ENCODE assay signal across 8 cellular contexts in genomic region chr17:78341559-78342437, GRCh38. TPM values are rescaled to one million over a fixed set of nuclear protein-coding genes. Genes with fewer than 3 reads are reported as not detected.
A peak's percentile ranks its signal among the peaks of the same experiment; 100 is the strongest.
DNase-seq lines count a peak whose midpoint lies in the region; ATAC-seq, FAIRE-seq and TF ChIP-seq lines count a peak whose summit lies in the region.

No MANE protein-coding gene starts in this region.

- no peaks in the 10 kb centered on the region for H3K79me2 ChIP-seq in keratinocyte (ENCODE audit: control insufficient read depth, insufficient read depth, low read length)

- peak overlapping the region; percentile 23 to 49 (median 44) for H3K4me3 ChIP-seq in keratinocyte (ENCODE audit: control insufficient read depth in 2 of 3, extremely low read depth in 1 of 3, insufficient read depth in 2 of 3, low read depth in 1 of 3, low read length in 3 of 3)
- H3K4me3 ChIP-seq in skeletal muscle tissue (ENCODE audit: low read length in 3 of 3) = peak overlapping the region; percentile 43 to 65 (median 56)

- no peaks in the 10 kb centered on the region for H4K20me1 ChIP-seq in keratinocyte (ENCODE audit: control insufficient read depth, extremely low read depth, insufficient read depth, low read length)

- H3K27ac ChIP-seq in keratinocyte (ENCODE audit: control insufficient read depth, insufficient read depth, low read length) (peak overlapping the region; percentile 87), skeletal muscle tissue (ENCODE audit: low read depth, low read length) (peak overlapping the region; percentile 99)

- peaks cover 36% of the 10 kb centered on the region for H3K4me1 ChIP-seq in ES-I3 (ENCODE audit: insufficient read depth, low read length)
- peaks cover 65% of the 10 kb centered on the region for H3K4me1 ChIP-seq in keratinocyte (ENCODE audit: control insufficient read depth, extremely low read depth, insufficient read depth, low read length)
- peaks cover 42 to 57% (median 53%) of the 10 kb centered on the region in 3 donors for H3K4me1 ChIP-seq in skeletal muscle tissue (ENCODE audit: control insufficient read depth in 3 of 3, insufficient read depth in 3 of 3, low read length in 3 of 3)

- peak overlapping the region; percentile 65 for H3K4me2 ChIP-seq in keratinocyte (ENCODE audit: control insufficient read depth, extremely low read depth, insufficient read depth, low read depth, low read length)

- H3K36me3 ChIP-seq in ES-I3 (ENCODE audit: insufficient read depth, low read length) = no peaks in the 10 kb centered on the region
- no peaks in the 10 kb centered on the region for H3K36me3 ChIP-seq in keratinocyte (ENCODE audit: control insufficient read depth in 2 of 2, extremely low read depth in 1 of 2, insufficient read depth in 2 of 2, low read length in 2 of 2)
- H3K36me3 ChIP-seq in skeletal muscle tissue (ENCODE audit: control insufficient read depth in 3 of 3, insufficient read depth in 3 of 3, low read length in 3 of 3) = no peaks in the 10 kb centered on the region

- no peak for ATAC-seq in HG02759 (IDR thresholded peaks at IDR 0.05; ENCODE audit: unreplicated experiment)
- no peak for ATAC-seq in HG03378 (IDR thresholded peaks at IDR 0.05; ENCODE audit: unreplicated experiment)

- no peak for FAIRE-seq in keratinocyte (lab: Jason Lieb, UNC)

- no peak for TF ChIP-seq CTCF in keratinocyte (optimal IDR thresholded peaks at IDR 0.05 in 1 of 3, IDR thresholded peaks at IDR 0.05 in 1 of 3, conservative IDR thresholded peaks at IDR 0.05 in 1 of 3; ENCODE audit: extremely low read depth in 1 of 3, insufficient read depth in 2 of 3, low read length in 3 of 3)

- DNase-seq in NCI-H460 (ENCODE audit: extremely low read depth, low read depth) (peak; percentile 86), cerebellum (ENCODE audit: low spot score) (peak; percentile 57), keratinocyte (ENCODE audit: low read depth, low spot score) (no peak), NCI-H446 treated with DMSO at 0.1 percent for 48 hours (lab: John Stamatoyannopoulos, UW) (no peak)

- peak overlapping the region; percentile 19 for H2AFZ ChIP-seq in keratinocyte (ENCODE audit: control insufficient read depth, low read length)

- H3K9ac ChIP-seq in ES-I3 (ENCODE audit: low read depth, low read length) (peak overlapping the region; percentile 48), keratinocyte (ENCODE audit: control insufficient read depth, extremely low read depth, insufficient read depth, low read length) (peak overlapping the region; percentile 78), skeletal muscle tissue (ENCODE audit: low read depth in 1 of 3, low read length in 3 of 3) (peak overlapping the region; percentile 81 to 87 (median 82))

- H3K27me3 ChIP-seq in keratinocyte (ENCODE audit: control insufficient read depth, extremely low read depth, insufficient read depth, low read length) = no peaks in the 10 kb centered on the region
- no peaks in the 10 kb centered on the region for H3K27me3 ChIP-seq in skeletal muscle tissue (ENCODE audit: control insufficient read depth in 3 of 3, insufficient read depth in 3 of 3, low read length in 3 of 3)

- H3K9me3 ChIP-seq in ES-I3 (ENCODE audit: control insufficient read depth, insufficient read depth, low read length) = no peaks in the 10 kb centered on the region
- no peaks in the 10 kb centered on the region for H3K9me3 ChIP-seq in keratinocyte (ENCODE audit: control insufficient read depth, low read depth, low read length)
- no peaks in the 10 kb centered on the region for H3K9me3 ChIP-seq in skeletal muscle tissue (ENCODE audit: control insufficient read depth in 3 of 3, low read length in 3 of 3)

- H3K9me1 ChIP-seq in keratinocyte (ENCODE audit: control insufficient read depth, extremely low read depth, insufficient read depth, low read length) = no peaks in the 10 kb centered on the region

- dilution Hi-C loops in keratinocyte (cut with MboI; ENCODE audit: extremely low pct_ligation_motif_present, low sequenced_read_pairs) = no loop called here

RNA-seq across cellular contexts. Expression of gene SOCS3, which starts 18.1 kb away (rescaled TPM):
- 404 and 479 TPM in 2 replicates for total RNA-seq in NCI-H460 (2014; rRNA removed; shearing (Covaris generic))
- polyA plus RNA-seq in NCI-H460 (2014; cell fraction: nucleus; rRNA removed) = 239 and 275 TPM in 2 replicates
- total RNA-seq in cerebellum = 10.7 TPM
- 2.7 to 16.5 TPM (median 9.4 TPM) in 3 replicates for polyA plus RNA-seq in keratinocyte
- 0.62 TPM for polyA plus RNA-seq in keratinocyte (2011; ENCODE audit: low read depth)
- 5.3 and 9.8 TPM in 2 replicates for polyA plus RNA-seq in keratinocyte (2011; cell fraction: cytosol; rRNA removed)
- 42.9 and 46.8 TPM in 2 replicates for polyA plus RNA-seq in keratinocyte (2011; cell fraction: nucleus; rRNA removed)
- polyA plus RNA-seq in keratinocyte (2012; ENCODE audit: low replicate concordance) = 1.8 and 2.4 TPM in 2 replicates
- polyA minus RNA-seq in keratinocyte = 2.3 to 8.1 TPM (median 4.7 TPM) in 3 replicates
- 13.0 TPM for polyA minus RNA-seq in keratinocyte (2011; cell fraction: cytosol; rRNA and poly(A)+ RNA removed)
- 28.2 and 31.1 TPM in 2 replicates for polyA minus RNA-seq in keratinocyte (2011; cell fraction: nucleus; rRNA and poly(A)+ RNA removed)
- total RNA-seq in skeletal muscle tissue = 15.7 TPM

RNA-seq across cellular contexts. Expression of gene PGS1, which starts 36.7 kb away (rescaled TPM):
- total RNA-seq in NCI-H460 (2014; rRNA removed; shearing (Covaris generic)) = 27.5 and 30.5 TPM in 2 replicates
- polyA plus RNA-seq in NCI-H460 (2014; cell fraction: nucleus; rRNA removed) = 123 and 146 TPM in 2 replicates
- 41.8 TPM for total RNA-seq in cerebellum
- polyA plus RNA-seq in keratinocyte = 18.4 to 21.1 TPM (median 19.6 TPM) in 3 replicates
- polyA plus RNA-seq in keratinocyte (2011; ENCODE audit: low read depth) = 4.4 TPM
- polyA plus RNA-seq in keratinocyte (2011; cell fraction: cytosol; rRNA removed) = 9.7 and 12.4 TPM in 2 replicates
- polyA plus RNA-seq in keratinocyte (2011; cell fraction: nucleus; rRNA removed) = 57.5 and 59.6 TPM in 2 replicates
- 13.5 TPM in 2 replicates for polyA plus RNA-seq in keratinocyte (2012; ENCODE audit: low replicate concordance)
- polyA minus RNA-seq in keratinocyte = 19.8 to 30.5 TPM (median 23.7 TPM) in 3 replicates
- 16.9 TPM for polyA minus RNA-seq in keratinocyte (2011; cell fraction: cytosol; rRNA and poly(A)+ RNA removed)
- 21.7 and 29.6 TPM in 2 replicates for polyA minus RNA-seq in keratinocyte (2011; cell fraction: nucleus; rRNA and poly(A)+ RNA removed)
- 15.1 TPM for total RNA-seq in skeletal muscle tissue

Comparison
In these comparisons a context has a peak if more than half of its experiments do, and no peak if none do; other contexts are left out.
1. DNase-seq: peak in NCI-H460 (single experiment) and cerebellum (single experiment); none in keratinocyte (single experiment) and NCI-H446 treated with DMSO at 0.1 percent for 48 hours (single experiment).
2. RNA of gene SOCS3, which starts 18.1 kb away (total RNA-seq): 404 to 479 TPM in NCI-H460; 15.7 TPM in skeletal muscle tissue (single experiment) and 10.7 TPM in cerebellum (single experiment); every median in the first group is over 10 times any median in the second.
3. Peak in every context shown above with its lines, with median percentiles within 50 percentile points of each other: H3K9ac ChIP-seq.